11 cellular contexts compared by ENCODE assay signal in the genomic region with DNA sequence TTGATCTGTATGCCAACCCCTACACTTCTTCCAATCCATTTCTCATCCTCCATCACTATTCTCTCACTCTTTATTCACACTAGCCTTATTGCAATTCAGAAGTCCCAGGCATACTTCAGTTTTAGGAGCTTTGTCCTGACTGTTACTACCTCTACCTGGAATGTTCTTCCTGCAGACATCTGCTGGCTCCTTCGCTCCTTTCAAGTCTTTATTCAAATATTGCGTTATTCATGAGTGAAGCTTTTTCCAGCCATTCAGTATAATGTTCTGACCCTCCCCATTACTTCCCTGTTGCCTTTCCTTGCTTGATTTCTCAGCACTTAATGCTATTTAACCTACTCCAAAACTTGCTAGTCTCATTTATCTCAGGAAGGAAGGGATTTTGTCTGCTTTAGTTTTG. TPM values are rescaled to one million over a fixed set of nuclear protein-coding genes. Genes with fewer than 3 reads are reported as not detected.
A peak's percentile ranks its signal among the peaks of the same experiment; 100 is the strongest.
DNase-seq lines count a peak whose midpoint lies in the region; ATAC-seq, FAIRE-seq and TF ChIP-seq lines count a peak whose summit lies in the region.
"Had no signal": no experiment of that assay in that cellular context is flagged by ENCODE, and none has a peak within 500 bp of the region (broad histone marks: within the 10 kb centered on the region; RNA-seq: fewer than 3 reads in every experiment).

No MANE protein-coding gene starts in this region.

- H3K4me1 ChIP-seq in mammary epithelial cell (ENCODE audit: insufficient read depth, low read length) (peaks cover 9% of the 10 kb centered on the region), mesendoderm (ENCODE audit: control insufficient read depth, low read depth, low read length) (peaks cover 2% of the 10 kb centered on the region)

- no peak overlapping the region for H2BK15ac ChIP-seq in mesendoderm (replicated peaks; ENCODE audit: low read depth)

- no peaks in the 10 kb centered on the region for H3K79me1 ChIP-seq in mesendoderm (ENCODE audit: low read length)

- WGBS in mammary epithelial cell (ENCODE audit: low coverage, missing lambda C conversion rate), result 100% methylated on average over 1 of the region's 2 CpGs
- WGBS in mesendoderm (ENCODE audit: extremely low coverage, insufficient coverage, low lambda C conversion rate), result no CpG with 5 or more reads among the region's 2 CpGs

- no peaks in the 10 kb centered on the region for H3K27me3 Mint-ChIP-seq in CD14-positive monocyte (ENCODE audit: low read depth in 3 of 3)

- H2AK5ac ChIP-seq in mesendoderm (ENCODE audit: low read length), result no peak overlapping the region

- H3K4me1 Mint-ChIP-seq in CD14-positive monocyte, result peaks cover 37% of the 10 kb centered on the region

- no peak overlapping the region for H3K27ac ChIP-seq in mammary epithelial cell (ENCODE audit: insufficient read depth, low read depth, low read length)
- H3K27ac ChIP-seq in mesendoderm (ENCODE audit: low read depth, low read length), result no peak overlapping the region

- no peaks in the 10 kb centered on the region for H4K20me1 ChIP-seq in mammary epithelial cell (ENCODE audit: insufficient read depth, low read length)

- DNase-seq in CD14-positive monocyte (ENCODE audit: low spot score) (no peak), GM19239 (ENCODE audit: insufficient read length, low spot score) (no peak), mammary epithelial cell (no peak), mesendoderm (peak; percentile 23), ecto neural progenitor cell (ENCODE audit: low spot score) (no peak), dermis blood vessel endothelial cell (no peak)
- DNase-seq: activated CD8-positive, alpha-beta T cell treated with anti-CD3 and anti-CD28 coated beads, Interleukin-2, amount 10 ng/mL, durations not matched to agents 7 days and 5 days; NCI-H774; stimulated activated CD4-positive, alpha-beta T cell treated with anti-CD3 and anti-CD28 coated beads, Interleukin-4, amount 100 ng/mL, for 1 hour had no signal

- H3K27me3 ChIP-seq in mammary epithelial cell (ENCODE audit: insufficient read depth, low read length) (no peaks in the 10 kb centered on the region), mesendoderm (ENCODE audit: insufficient read depth, low read length, poor library complexity) (no peaks in the 10 kb centered on the region)

- FAIRE-seq in GM19239 (lab: Jason Lieb, UNC), result peak; percentile 35

- H3K9me3 ChIP-seq in mammary epithelial cell (replicated peaks; ENCODE audit: insufficient read depth, low read length), result no peaks in the 10 kb centered on the region

- H3K9ac ChIP-seq in mammary epithelial cell (ENCODE audit: insufficient read depth, low read length) (no peak overlapping the region), mesendoderm (ENCODE audit: low read length) (no peak overlapping the region)

- ATAC-seq in activated CD4-positive, CD25-positive, alpha-beta regulatory T cell treated with anti-CD3 and anti-CD28 coated beads, Interleukin-2, amount 50 U/mL, for 24 hours, result no peak
- ATAC-seq in GM19463 (IDR thresholded peaks at IDR 0.05; ENCODE audit: unreplicated experiment), result no peak
- ATAC-seq: activated CD8-positive, alpha-beta T cell treated with anti-CD3 and anti-CD28 coated beads, Interleukin-2, amount 10 ng/mL, durations not matched to agents 7 days and 5 days had no signal

- no TSS peak for BruUV-seq in mammary epithelial cell (replicated peaks; lab: Mats Ljungman, UMichigan)

- peaks cover 95% of the 10 kb centered on the region for H3K79me2 ChIP-seq in mammary epithelial cell (ENCODE audit: insufficient read depth, low read length)
- no peaks in the 10 kb centered on the region for H3K79me2 ChIP-seq in mesendoderm (ENCODE audit: control insufficient read depth, insufficient read depth, low read length)

- H3K56ac ChIP-seq in mesendoderm (ENCODE audit: low read length), result no peak overlapping the region

- no peak overlapping the region for H3K23ac ChIP-seq in mesendoderm (ENCODE audit: low read length)

- H3K36me3 ChIP-seq in mammary epithelial cell (ENCODE audit: insufficient read depth, low read length) (peaks cover 2% of the 10 kb centered on the region), mesendoderm (ENCODE audit: control insufficient read depth, insufficient read depth, low read length) (no peaks in the 10 kb centered on the region)

- no peak overlapping the region for H2BK120ac ChIP-seq in mesendoderm (ENCODE audit: low read depth, low read length)

- H4K5ac ChIP-seq in mesendoderm (ENCODE audit: low read length), result no peak overlapping the region

- peaks cover 10 to 11% of the 10 kb centered on the region in 2 donors for H3K36me3 Mint-ChIP-seq in CD14-positive monocyte

- no peak overlapping the region for H4K8ac ChIP-seq in mesendoderm (ENCODE audit: low read depth, low read length)

- no peak overlapping the region for H2BK5ac ChIP-seq in mesendoderm (ENCODE audit: low read length)

- H2AFZ ChIP-seq in mammary epithelial cell (ENCODE audit: low read depth, low read length), result no peak overlapping the region

- no peak overlapping the region for H3K18ac ChIP-seq in mesendoderm (ENCODE audit: low read length)

- H3K4me3 ChIP-seq in mammary epithelial cell (replicated peaks in 1 of 3; ENCODE audit: insufficient read depth in 1 of 3, low read depth in 2 of 3, low read length in 3 of 3) (no peak overlapping the region), mesendoderm (ENCODE audit: low read length) (no peak overlapping the region)

- H3K27ac Mint-ChIP-seq in CD14-positive monocyte, result peak overlapping the region; percentile 89 to 96 (median 94)
- H3K27ac Mint-ChIP-seq: activated CD8-positive, alpha-beta T cell treated with anti-CD3 and anti-CD28 coated beads, Interleukin-2, amount 10 ng/mL, durations not matched to agents 7 days and 5 days had no signal

- peak overlapping the region in 1 of 2 donors; percentile 52 for H3K4me3 Mint-ChIP-seq in CD14-positive monocyte
- H3K4me3 Mint-ChIP-seq: activated CD8-positive, alpha-beta T cell treated with anti-CD3 and anti-CD28 coated beads, Interleukin-2, amount 10 ng/mL, durations not matched to agents 7 days and 5 days had no signal

- no peaks in the 10 kb centered on the region for H3K9me3 Mint-ChIP-seq in CD14-positive monocyte

- CTCF ChIA-PET in mammary epithelial cell (lab: Charles Lee; ENCODE audit: low non-redundant PET), result no interaction called here

- intact Hi-C loops in CD14-positive monocyte (cut with micrococcal nuclease) (no loop called here), mammary epithelial cell (cut with micrococcal nuclease) (no loop called here)

- peak overlapping the region; percentile 67 for H3K4me2 ChIP-seq in mammary epithelial cell (ENCODE audit: insufficient read depth, low read depth, low read length)
- no peak overlapping the region for H3K4me2 ChIP-seq in mesendoderm (ENCODE audit: low read length)

- no peak for TF ChIP-seq CTCF in CD14-positive monocyte (IDR thresholded peaks at IDR 0.05)
- no peak for TF ChIP-seq CTCF in mammary epithelial cell (conservative IDR thresholded peaks at IDR 0.05 in 1 of 2, IDR thresholded peaks at IDR 0.05 in 1 of 2; ENCODE audit: extremely low read depth in 1 of 2, insufficient read depth in 1 of 2, low read depth in 1 of 2, low read length in 2 of 2)

- in situ Hi-C loops in mammary epithelial cell (cut with MboI; ENCODE audit: low sequenced_read_pairs in 2 of 2), result no loop called here

- no peak overlapping the region for H3K4ac ChIP-seq in mesendoderm (ENCODE audit: low read depth, low read length)

- dilution Hi-C loops in mammary epithelial cell (cut with HindIII; ENCODE audit: low sequenced_read_pairs), result no loop called here

RNA-seq across cellular contexts. Expression of gene ATP11B, which starts 9.1 kb away (rescaled TPM):
- 10 to 100 TPM; 11.1 to 25.1 TPM for polyA plus RNA-seq in CD14-positive monocyte
- total RNA-seq in mammary epithelial cell, result 10 to 100 TPM; 74.4 to 80.2 TPM
- polyA plus RNA-seq in mammary epithelial cell, result 18.3 TPM
- 59.0 TPM for polyA minus RNA-seq in mammary epithelial cell
- polyA plus RNA-seq in mesendoderm (2013, experiment 1 of 2), result 12.0 TPM
- 11.8 TPM for polyA plus RNA-seq in mesendoderm (2013, experiment 2 of 2)
- 111 and 160 TPM in 2 replicates for total RNA-seq in dermis blood vessel endothelial cell
